1 cellular context compared by ENCODE assay signal in genomic region chr2:190334479-190335224, GRCh38.
TF ChIP-seq lines count a peak whose summit lies in the region.

No MANE protein-coding gene starts in this region.

TF ChIP-seq in HepG2, 621 proteins besides CTCF, POLR2A, EP300 and RAD21 (continued from another document and continues in another):
- peak; percentile 95 for TF ChIP-seq MLX (CRISPR knock-in tag; IDR thresholded peaks at IDR 0.05)
- TF ChIP-seq JUN (CRISPR knock-in tag; IDR thresholded peaks at IDR 0.05) = peak; percentile 92
- TF ChIP-seq HDAC1 (CRISPR knock-in tag; IDR thresholded peaks at IDR 0.05) = no peak; the same call in 1 of the 2 replicates
- TF ChIP-seq, protein P1, sequence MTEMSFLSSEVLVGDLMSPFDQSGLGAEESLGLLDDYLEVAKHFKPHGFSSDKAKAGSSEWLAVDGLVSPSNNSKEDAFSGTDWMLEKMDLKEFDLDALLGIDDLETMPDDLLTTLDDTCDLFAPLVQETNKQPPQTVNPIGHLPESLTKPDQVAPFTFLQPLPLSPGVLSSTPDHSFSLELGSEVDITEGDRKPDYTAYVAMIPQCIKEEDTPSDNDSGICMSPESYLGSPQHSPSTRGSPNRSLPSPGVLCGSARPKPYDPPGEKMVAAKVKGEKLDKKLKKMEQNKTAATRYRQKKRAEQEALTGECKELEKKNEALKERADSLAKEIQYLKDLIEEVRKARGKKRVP (CRISPR knock-in tag; IDR thresholded peaks at IDR 0.05) = no peak
- TF ChIP-seq GATAD2A (CRISPR knock-in tag; IDR thresholded peaks at IDR 0.05) = peak; percentile 97
- no peak for TF ChIP-seq ZNF597 (CRISPR knock-in tag; IDR thresholded peaks at IDR 0.05)
- TF ChIP-seq GRHL1 (CRISPR knock-in tag; conservative IDR thresholded peaks at IDR 0.05) = no peak
- TF ChIP-seq, protein P2, sequence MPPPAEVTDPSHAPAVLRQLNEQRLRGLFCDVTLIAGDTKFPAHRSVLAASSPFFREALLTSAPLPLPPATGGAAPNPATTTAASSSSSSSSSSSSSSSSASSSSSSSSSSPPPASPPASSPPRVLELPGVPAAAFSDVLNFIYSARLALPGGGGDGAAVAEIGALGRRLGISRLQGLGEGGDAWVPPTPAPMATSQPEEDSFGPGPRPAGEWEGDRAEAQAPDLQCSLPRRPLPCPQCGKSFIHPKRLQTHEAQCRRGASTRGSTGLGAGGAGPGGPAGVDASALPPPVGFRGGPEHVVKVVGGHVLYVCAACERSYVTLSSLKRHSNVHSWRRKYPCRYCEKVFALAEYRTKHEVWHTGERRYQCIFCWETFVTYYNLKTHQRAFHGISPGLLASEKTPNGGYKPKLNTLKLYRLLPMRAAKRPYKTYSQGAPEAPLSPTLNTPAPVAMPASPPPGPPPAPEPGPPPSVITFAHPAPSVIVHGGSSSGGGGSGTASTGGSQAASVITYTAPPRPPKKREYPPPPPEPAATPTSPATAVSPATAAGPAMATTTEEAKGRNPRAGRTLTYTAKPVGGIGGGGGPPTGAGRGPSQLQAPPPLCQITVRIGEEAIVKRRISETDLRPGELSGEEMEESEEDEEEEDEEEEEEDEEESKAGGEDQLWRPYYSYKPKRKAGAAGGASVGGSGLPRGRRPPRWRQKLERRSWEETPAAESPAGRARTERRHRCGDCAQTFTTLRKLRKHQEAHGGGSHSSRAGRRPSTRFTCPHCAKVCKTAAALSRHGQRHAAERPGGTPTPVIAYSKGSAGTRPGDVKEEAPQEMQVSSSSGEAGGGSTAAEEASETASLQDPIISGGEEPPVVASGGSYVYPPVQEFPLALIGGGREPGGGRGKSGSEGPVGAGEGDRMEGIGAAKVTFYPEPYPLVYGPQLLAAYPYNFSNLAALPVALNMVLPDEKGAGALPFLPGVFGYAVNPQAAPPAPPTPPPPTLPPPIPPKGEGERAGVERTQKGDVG (CRISPR knock-in tag; IDR thresholded peaks at IDR 0.05; ENCODE audit: borderline replicate concordance) = no peak
- TF ChIP-seq ZNF678 (CRISPR knock-in tag; IDR thresholded peaks at IDR 0.05) = no peak
- no peak for TF ChIP-seq KLF15 (CRISPR knock-in tag; IDR thresholded peaks at IDR 0.05; ENCODE audit: borderline replicate concordance)
- TF ChIP-seq SRSF1 (optimal IDR thresholded peaks at IDR 0.05; ENCODE audit: low read depth, low read length) = no peak
- peak; percentile 36; the same call in 1 of the 2 replicates for TF ChIP-seq ARID4A (CRISPR knock-in tag; IDR thresholded peaks at IDR 0.05; ENCODE audit: borderline replicate concordance)
- no peak; the same call in 1 of the 2 replicates for TF ChIP-seq KDM5A (IDR thresholded peaks at IDR 0.05; ENCODE audit: borderline replicate concordance, low read length)
- peak; percentile 39; the same call in 1 of the 2 replicates for TF ChIP-seq ZFX (CRISPR knock-in tag; IDR thresholded peaks at IDR 0.05; ENCODE audit: low read depth)
- TF ChIP-seq, protein P3, sequence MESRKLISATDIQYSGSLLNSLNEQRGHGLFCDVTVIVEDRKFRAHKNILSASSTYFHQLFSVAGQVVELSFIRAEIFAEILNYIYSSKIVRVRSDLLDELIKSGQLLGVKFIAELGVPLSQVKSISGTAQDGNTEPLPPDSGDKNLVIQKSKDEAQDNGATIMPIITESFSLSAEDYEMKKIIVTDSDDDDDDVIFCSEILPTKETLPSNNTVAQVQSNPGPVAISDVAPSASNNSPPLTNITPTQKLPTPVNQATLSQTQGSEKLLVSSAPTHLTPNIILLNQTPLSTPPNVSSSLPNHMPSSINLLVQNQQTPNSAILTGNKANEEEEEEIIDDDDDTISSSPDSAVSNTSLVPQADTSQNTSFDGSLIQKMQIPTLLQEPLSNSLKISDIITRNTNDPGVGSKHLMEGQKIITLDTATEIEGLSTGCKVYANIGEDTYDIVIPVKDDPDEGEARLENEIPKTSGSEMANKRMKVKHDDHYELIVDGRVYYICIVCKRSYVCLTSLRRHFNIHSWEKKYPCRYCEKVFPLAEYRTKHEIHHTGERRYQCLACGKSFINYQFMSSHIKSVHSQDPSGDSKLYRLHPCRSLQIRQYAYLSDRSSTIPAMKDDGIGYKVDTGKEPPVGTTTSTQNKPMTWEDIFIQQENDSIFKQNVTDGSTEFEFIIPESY (CRISPR knock-in tag; IDR thresholded peaks at IDR 0.05) = no peak
- no peak for TF ChIP-seq ZNF724P (CRISPR knock-in tag; IDR thresholded peaks at IDR 0.05; ENCODE audit: borderline replicate concordance)
- TF ChIP-seq SKI (IDR thresholded peaks at IDR 0.05; ENCODE audit: partially characterized antibody) = no peak
- no peak for TF ChIP-seq ELF1 (CRISPR knock-in tag; IDR thresholded peaks at IDR 0.05)
- TF ChIP-seq NBN (conservative IDR thresholded peaks at IDR 0.05) = no peak
- TF ChIP-seq POLR2AphosphoS2 (IDR thresholded peaks at IDR 0.05; ENCODE audit: low read depth, low read length) = no peak
- no peak for TF ChIP-seq SMAD1 (CRISPR knock-in tag; IDR thresholded peaks at IDR 0.05; ENCODE audit: borderline replicate concordance, low read depth)
- no peak for TF ChIP-seq ZMAT3 (CRISPR knock-in tag; conservative IDR thresholded peaks at IDR 0.05)
- no peak for TF ChIP-seq ZFP82 (CRISPR knock-in tag; IDR thresholded peaks at IDR 0.05; ENCODE audit: borderline replicate concordance)
- 0 out of 2 replicates have a peak, but pooled peaks have one; percentile 41 for TF ChIP-seq ZFY (CRISPR knock-in tag; IDR thresholded peaks at IDR 0.05)
- TF ChIP-seq ZSCAN22 (CRISPR knock-in tag; IDR thresholded peaks at IDR 0.05) = no peak
- TF ChIP-seq, protein P4, sequence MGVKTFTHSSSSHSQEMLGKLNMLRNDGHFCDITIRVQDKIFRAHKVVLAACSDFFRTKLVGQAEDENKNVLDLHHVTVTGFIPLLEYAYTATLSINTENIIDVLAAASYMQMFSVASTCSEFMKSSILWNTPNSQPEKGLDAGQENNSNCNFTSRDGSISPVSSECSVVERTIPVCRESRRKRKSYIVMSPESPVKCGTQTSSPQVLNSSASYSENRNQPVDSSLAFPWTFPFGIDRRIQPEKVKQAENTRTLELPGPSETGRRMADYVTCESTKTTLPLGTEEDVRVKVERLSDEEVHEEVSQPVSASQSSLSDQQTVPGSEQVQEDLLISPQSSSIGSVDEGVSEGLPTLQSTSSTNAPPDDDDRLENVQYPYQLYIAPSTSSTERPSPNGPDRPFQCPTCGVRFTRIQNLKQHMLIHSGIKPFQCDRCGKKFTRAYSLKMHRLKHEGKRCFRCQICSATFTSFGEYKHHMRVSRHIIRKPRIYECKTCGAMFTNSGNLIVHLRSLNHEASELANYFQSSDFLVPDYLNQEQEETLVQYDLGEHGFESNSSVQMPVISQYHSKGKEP (CRISPR knock-in tag; IDR thresholded peaks at IDR 0.05) = no peak
- no peak for TF ChIP-seq ZNF781 (CRISPR knock-in tag; IDR thresholded peaks at IDR 0.05; ENCODE audit: borderline replicate concordance, not compliant biosample characterization)
- peak; percentile 95 for TF ChIP-seq MIXL1 (CRISPR knock-in tag; IDR thresholded peaks at IDR 0.05)
- TF ChIP-seq GLMP (CRISPR knock-in tag; IDR thresholded peaks at IDR 0.05; ENCODE audit: borderline replicate concordance) = no peak
- TF ChIP-seq KAT7 (CRISPR knock-in tag; IDR thresholded peaks at IDR 0.05; ENCODE audit: borderline replicate concordance) = peak; percentile 63; the same call in 1 of the 2 replicates
- no peak for TF ChIP-seq JARID2 (CRISPR knock-in tag; IDR thresholded peaks at IDR 0.05; ENCODE audit: insufficient replicate concordance)
- no peak for TF ChIP-seq IRF9 (CRISPR knock-in tag; IDR thresholded peaks at IDR 0.05; ENCODE audit: borderline replicate concordance)
- TF ChIP-seq, protein P5, sequence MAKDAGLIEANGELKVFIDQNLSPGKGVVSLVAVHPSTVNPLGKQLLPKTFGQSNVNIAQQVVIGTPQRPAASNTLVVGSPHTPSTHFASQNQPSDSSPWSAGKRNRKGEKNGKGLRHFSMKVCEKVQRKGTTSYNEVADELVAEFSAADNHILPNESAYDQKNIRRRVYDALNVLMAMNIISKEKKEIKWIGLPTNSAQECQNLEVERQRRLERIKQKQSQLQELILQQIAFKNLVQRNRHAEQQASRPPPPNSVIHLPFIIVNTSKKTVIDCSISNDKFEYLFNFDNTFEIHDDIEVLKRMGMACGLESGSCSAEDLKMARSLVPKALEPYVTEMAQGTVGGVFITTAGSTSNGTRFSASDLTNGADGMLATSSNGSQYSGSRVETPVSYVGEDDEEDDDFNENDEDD (CRISPR knock-in tag; IDR thresholded peaks at IDR 0.05; ENCODE audit: borderline replicate concordance) = no peak
- no peak for TF ChIP-seq ZNF468 (CRISPR knock-in tag; IDR thresholded peaks at IDR 0.05)
- TF ChIP-seq XRCC5 (optimal IDR thresholded peaks at IDR 0.05; ENCODE audit: low read length) = no peak
- TF ChIP-seq SMARCC2 (IDR thresholded peaks at IDR 0.05) = 0 out of 2 replicates have a peak, but pooled peaks have one; percentile 47
- no peak for TF ChIP-seq ZNF30 (CRISPR knock-in tag; IDR thresholded peaks at IDR 0.05)
- TF ChIP-seq, protein P6, sequence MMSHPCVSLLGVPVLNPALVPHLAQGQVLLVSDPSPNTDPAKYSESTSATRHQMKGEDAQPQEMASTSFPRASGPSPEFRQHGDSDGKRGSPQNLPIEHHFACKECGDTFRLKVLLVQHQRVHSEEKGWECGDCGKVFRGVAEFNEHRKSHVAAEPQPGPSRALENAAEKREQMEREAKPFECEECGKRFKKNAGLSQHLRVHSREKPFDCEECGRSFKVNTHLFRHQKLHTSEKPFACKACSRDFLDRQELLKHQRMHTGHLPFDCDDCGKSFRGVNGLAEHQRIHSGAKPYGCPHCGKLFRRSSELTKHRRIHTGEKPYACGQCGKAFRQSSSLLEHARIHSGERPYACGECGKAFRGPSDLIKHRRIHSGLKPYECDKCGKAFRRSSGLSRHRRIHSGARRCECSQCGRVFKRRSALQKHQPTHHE (CRISPR knock-in tag; IDR thresholded peaks at IDR 0.05; ENCODE audit: borderline replicate concordance) = no peak; the same call in 1 of the 2 replicates
- TF ChIP-seq ZNF33B (CRISPR knock-in tag; IDR thresholded peaks at IDR 0.05) = no peak
- no peak for TF ChIP-seq SYNCRIP (IDR thresholded peaks at IDR 0.05; ENCODE audit: insufficient read depth, low read depth, low read length)
